Comparison of ENCODE assay signal across 25 cellular contexts in the genomic region with DNA sequence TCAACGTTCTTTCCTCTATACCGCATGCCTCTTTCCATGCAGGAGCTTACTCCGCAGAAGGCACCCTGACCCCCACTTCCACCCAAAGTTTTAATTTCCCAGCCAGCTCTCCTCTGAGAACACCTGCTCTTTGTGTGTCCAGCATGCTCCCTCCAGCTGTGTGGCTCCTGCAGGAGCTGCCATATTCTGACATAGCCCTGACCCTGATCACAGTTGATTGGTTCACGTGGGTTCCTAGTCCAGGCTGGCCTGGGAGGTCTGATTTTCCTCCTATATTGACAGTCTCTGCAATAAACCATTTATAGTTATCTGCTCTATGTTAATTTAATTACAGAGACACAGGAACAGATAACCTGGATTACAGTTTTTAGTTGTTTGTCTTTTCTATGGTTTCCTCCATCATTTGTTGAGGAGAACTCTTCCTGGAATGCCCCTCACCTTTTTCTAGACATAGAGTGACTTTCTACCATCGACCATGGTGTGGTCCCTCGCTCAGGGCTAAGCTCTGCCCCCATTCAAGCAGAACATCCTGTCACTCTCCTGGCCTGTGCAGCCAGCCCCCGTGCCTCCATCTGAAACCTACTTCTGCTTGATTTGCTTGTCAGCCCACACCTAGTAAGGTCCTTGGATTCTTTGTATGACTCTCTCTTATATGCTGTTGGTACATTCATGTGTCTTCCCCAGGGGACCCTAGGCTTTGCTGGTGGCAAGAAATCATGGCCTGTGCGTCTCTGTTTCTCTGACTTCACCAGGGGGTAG.
DNase-seq lines count a peak whose midpoint lies in the region; ATAC-seq and TF ChIP-seq lines count a peak whose summit lies in the region.
"Had no signal": no experiment of that assay in that cellular context is flagged by ENCODE, and none has a peak within 500 bp of the region (broad histone marks: within the 10 kb centered on the region; RNA-seq: fewer than 3 reads in every experiment).

No MANE protein-coding gene starts in this region.

- H3K36me3 ChIP-seq in DOHH2 (ENCODE audit: control insufficient read depth, low read length): no peaks in the 10 kb centered on the region
- peaks cover 3% of the 10 kb centered on the region; the same call in 1 of the 2 replicates for H3K36me3 ChIP-seq in OCI-LY7 (ENCODE audit: insufficient read depth, low read length)
- H3K36me3 ChIP-seq: breast epithelium, HAP-1, SJSA1, thoracic aorta had no signal

- no peak overlapping the region for H3K27ac ChIP-seq in DOHH2 (ENCODE audit: low read depth, low read length)
- H3K27ac ChIP-seq in OCI-LY7 (ENCODE audit: low read depth, low read length, poor library complexity, severe bottlenecking): no peak overlapping the region
- H3K27ac ChIP-seq: breast epithelium, SJSA1, thoracic aorta had no signal

- peaks cover 14% of the 10 kb centered on the region for H3K9me3 ChIP-seq in DOHH2 (ENCODE audit: control insufficient read depth, insufficient read depth, low read length)
- peaks cover 27% of the 10 kb centered on the region; the same call in 1 of the 2 replicates for H3K9me3 ChIP-seq in OCI-LY7 (ENCODE audit: low read length)
- H3K9me3 ChIP-seq: HAP-1, SJSA1 had no signal

- H3K79me2 ChIP-seq in DOHH2 (ENCODE audit: control insufficient read depth, low read length) (no peaks in the 10 kb centered on the region), OCI-LY7 (ENCODE audit: insufficient read depth, low read depth, low read length) (no peaks in the 10 kb centered on the region)

- H3K9me2 ChIP-seq in DOHH2 (replicated peaks; ENCODE audit: control insufficient read depth, low read length) (no peaks in the 10 kb centered on the region), OCI-LY7 (ENCODE audit: insufficient read depth, low read length) (no peaks in the 10 kb centered on the region)

- POLR2A ChIA-PET in OCI-LY7 (lab: Charles Lee): interaction anchor here (1.1 kb wide), 2 partner anchors 10 to 65 kb away, joined by 3 to 4 read pairs; no protein-coding TSS in a partner anchor

- 0 out of 2 replicates have a peak, but pooled peaks cover 3% of the 10 kb centered on the region for H3F3A ChIP-seq in DOHH2 (ENCODE audit: control insufficient read depth, insufficient read depth)

- H4K20me1 ChIP-seq in DOHH2 (ENCODE audit: control insufficient read depth, insufficient read depth, low read depth, low read length): no peaks in the 10 kb centered on the region
- H4K20me1 ChIP-seq in OCI-LY7 (ENCODE audit: insufficient read depth, low read length): no peaks in the 10 kb centered on the region

- intact Hi-C loops in OCI-LY7 (cut with micrococcal nuclease; ENCODE audit: unreplicated experiment): no loop called here
- intact Hi-C loops in posterior cingulate gyrus (cut with DNase I): no loop called here

- no peaks in the 10 kb centered on the region for H3K27me3 ChIP-seq in DOHH2 (ENCODE audit: control insufficient read depth, low read length)
- H3K27me3 ChIP-seq: breast epithelium, SJSA1 had no signal

- H3K4me1 ChIP-seq in DOHH2 (ENCODE audit: control insufficient read depth, low read length) (peaks cover 18% of the 10 kb centered on the region), OCI-LY7 (ENCODE audit: insufficient read depth, low read length, poor library complexity, severe bottlenecking) (peaks cover 6% of the 10 kb centered on the region)
- H3K4me1 ChIP-seq: breast epithelium, HAP-1, SJSA1 had no signal

- H3K4me3 ChIP-seq in DOHH2 (ENCODE audit: low read length) (no peak overlapping the region), OCI-LY7 (ENCODE audit: low read depth, low read length, poor library complexity, severe bottlenecking) (no peak overlapping the region)
- H3K4me3 ChIP-seq: breast epithelium, HAP-1, SJSA1, smooth muscle cell, thoracic aorta had no signal

- TF ChIP-seq CTCF in DOHH2 (IDR thresholded peaks at IDR 0.05; ENCODE audit: low read depth, low read length, poor library complexity, severe bottlenecking) (no peak), OCI-LY7 (conservative IDR thresholded peaks at IDR 0.05; ENCODE audit: low read length) (no peak)

- DNase-seq in OCI-LY7 (ENCODE audit: low spot score): peak; percentile 29
- DNase-seq in NCI-H187 treated with DMSO at 0.1 percent for 48 hours (lab: John Stamatoyannopoulos, UW): no peak
- no peak for DNase-seq in posterior cingulate gyrus
- no peak for DNase-seq in RPMI8226
- DNase-seq in NCI-H128 (lab: John Stamatoyannopoulos, UW; ENCODE audit: unreplicated experiment): no peak
- DNase-seq: activated B cell treated with CpG ODN at 0.5 μM for 24 hours; activated CD4-positive, alpha-beta T cell treated with anti-CD3 and anti-CD28 coated beads, Interleukin-2, amount 10 ng/mL, durations not matched to agents 7 days and 5 days; activated gamma-delta T cell; activated naive CD8-positive, alpha-beta T cell treated with anti-CD3 and anti-CD28 coated beads for 36 hours; activated T-cell treated with anti-CD3 and anti-CD28 coated beads, Interleukin-2, amount 50 U/mL, for 4 hours; anterior cingulate cortex; CD4-positive, alpha-beta T cell; kidney; left ventricle myocardium superior; NCI-H146; NCI-H748 treated with DMSO at 0.1 percent for 48 hours; right cardiac atrium had no signal

- H3K4me2 ChIP-seq in DOHH2 (ENCODE audit: low read length) (peak overlapping the region; percentile 8; the same call in 1 of the 2 replicates), OCI-LY7 (ENCODE audit: low read length) (no peak overlapping the region)
- H3K4me2 ChIP-seq: smooth muscle cell had no signal

- peak overlapping the region; percentile 23; the same call in 1 of the 2 replicates for H2AFZ ChIP-seq in OCI-LY7 (ENCODE audit: low read length)

- peak; percentile 68 for ATAC-seq in GM18909 (IDR thresholded peaks at IDR 0.05; ENCODE audit: poor library complexity, unreplicated experiment)
- ATAC-seq in HG02884 (IDR thresholded peaks at IDR 0.05; ENCODE audit: unreplicated experiment): peak; percentile 75
- ATAC-seq: activated T-cell treated with anti-CD3 and anti-CD28 coated beads, Interleukin-2, amount 50 U/mL, for 4 hours; left ventricle myocardium superior; right cardiac atrium had no signal

- no TSS peak for BruUV-seq in OCI-LY7 (replicated peaks; lab: Mats Ljungman, UMichigan)

- CTCF ChIA-PET in OCI-LY7 (lab: Charles Lee; ENCODE audit: unreplicated experiment): no interaction called here
